20 cellular contexts compared by ENCODE assay signal in the genomic region with DNA sequence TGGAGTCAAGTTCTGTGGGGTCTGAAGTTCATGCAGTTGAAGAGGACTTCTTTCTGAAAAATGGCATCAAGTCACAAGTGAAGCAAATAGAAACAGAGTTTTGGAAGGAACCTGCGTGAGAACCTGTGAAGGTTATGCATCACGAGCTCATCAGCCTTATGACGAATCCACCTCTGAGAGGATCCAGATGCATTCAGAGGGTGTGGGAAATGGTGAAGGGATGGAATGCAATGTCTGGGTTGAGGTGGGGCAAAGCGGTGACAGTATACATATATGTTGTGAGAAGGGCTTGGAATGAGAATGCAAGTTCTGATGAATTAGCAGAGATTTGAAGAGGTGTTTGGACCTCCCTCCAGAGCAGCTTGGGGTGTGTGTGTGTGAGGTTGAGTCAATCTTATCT.
DNase-seq lines count a peak whose midpoint lies in the region; ATAC-seq, FAIRE-seq and TF ChIP-seq lines count a peak whose summit lies in the region.
"Had no signal": no experiment of that assay in that cellular context is flagged by ENCODE, and none has a peak within 500 bp of the region (broad histone marks: within the 10 kb centered on the region; RNA-seq: fewer than 3 reads in every experiment).

No MANE protein-coding gene starts in this region.

- no peak overlapping the region for H3K27ac ChIP-seq in breast epithelium
- H3K27ac ChIP-seq in astrocyte (ENCODE audit: low read depth, low read length) = no peak overlapping the region
- H3K27ac ChIP-seq in foreskin keratinocyte = peak overlapping the region; percentile 69
- no peak overlapping the region for H3K27ac ChIP-seq in aorta (ENCODE audit: low read depth in 1 of 2, low read length in 2 of 2)
- H3K27ac ChIP-seq: 22Rv1, BLaER1, KMS-11 had no signal

- no peaks in the 10 kb centered on the region for H4K20me1 ChIP-seq in astrocyte (ENCODE audit: insufficient read depth, low read length)
- H4K20me1 ChIP-seq: BLaER1 had no signal

- POLR2A ChIA-PET in MCF 10A (lab: Yijun Ruan, JAX) = interaction anchor here (0.6 to 1.7 kb wide), 3 partner anchors 10 to 668 kb away, joined by 3 to 7 read pairs (median 3); no protein-coding TSS in a partner anchor

- no peaks in the 10 kb centered on the region for H3K79me2 ChIP-seq in astrocyte (ENCODE audit: insufficient read depth, low read length)

- no peak overlapping the region for H3K9ac ChIP-seq in astrocyte (ENCODE audit: low read length)
- H3K9ac ChIP-seq: BLaER1, KMS-11 had no signal

- CTCF ChIA-PET in MCF 10A (lab: Yijun Ruan, JAX) = interaction anchor here (0.6 to 0.7 kb wide), 3 partner anchors 10 to 639 kb away, joined by 3 to 4 read pairs (median 4); no protein-coding TSS in a partner anchor

- ATAC-seq in foreskin keratinocyte = peak; percentile 100
- ATAC-seq in GM18907 (IDR thresholded peaks at IDR 0.05; ENCODE audit: unreplicated experiment) = no peak
- ATAC-seq in aorta (ENCODE audit: low FRiP score) = no peak
- ATAC-seq: Panc1 had no signal

- no peak overlapping the region for H2AFZ ChIP-seq in astrocyte (ENCODE audit: low read depth, low read length)

- FAIRE-seq in astrocyte (lab: Jason Lieb, UNC) = no peak

- 97% methylated on average over 4 of the region's 4 CpGs for WGBS in aorta, 2 donors

- H3K4me1 ChIP-seq in breast epithelium = no peaks in the 10 kb centered on the region
- no peaks in the 10 kb centered on the region for H3K4me1 ChIP-seq in astrocyte (ENCODE audit: insufficient read depth, low read length)
- peaks cover 6% of the 10 kb centered on the region for H3K4me1 ChIP-seq in foreskin keratinocyte
- no peaks in the 10 kb centered on the region for H3K4me1 ChIP-seq in aorta (ENCODE audit: control insufficient read depth in 1 of 2, insufficient read depth in 2 of 2, low read length in 2 of 2)

- no peak overlapping the region for H3K4me2 ChIP-seq in astrocyte (ENCODE audit: low read length)
- H3K4me2 ChIP-seq: BLaER1, KMS-11 had no signal

- H3K4me3 Mint-ChIP-seq in MCF 10A (ENCODE audit: unreplicated experiment) (no peak overlapping the region), astrocyte (ENCODE audit: unreplicated experiment) (no peak overlapping the region), endothelial cell (ENCODE audit: unreplicated experiment) (no peak overlapping the region)
- H3K4me3 Mint-ChIP-seq: CD4-positive, alpha-beta T cell had no signal

- H3K9me3 ChIP-seq in breast epithelium (no peaks in the 10 kb centered on the region), astrocyte (ENCODE audit: insufficient read depth, low read depth, low read length) (no peaks in the 10 kb centered on the region), aorta (ENCODE audit: control insufficient read depth, low read length) (no peaks in the 10 kb centered on the region)

- H3K27ac Mint-ChIP-seq in MCF 10A (ENCODE audit: low read depth, unreplicated experiment) (no peak overlapping the region), astrocyte (ENCODE audit: unreplicated experiment) (no peak overlapping the region), endothelial cell (ENCODE audit: unreplicated experiment) (no peak overlapping the region)
- H3K27ac Mint-ChIP-seq: CD4-positive, alpha-beta T cell had no signal

- no peak for TF ChIP-seq POLR2A in breast epithelium (IDR thresholded peaks at IDR 0.05)

- H3K27me3 Mint-ChIP-seq in MCF 10A (ENCODE audit: insufficient read depth, unreplicated experiment) (no peaks in the 10 kb centered on the region), astrocyte (ENCODE audit: low read depth, unreplicated experiment) (no peaks in the 10 kb centered on the region), endothelial cell (ENCODE audit: unreplicated experiment) (no peaks in the 10 kb centered on the region)
- H3K27me3 Mint-ChIP-seq: CD4-positive, alpha-beta T cell had no signal

- no TSS peak for BruUV-seq in MCF 10A (replicated peaks; lab: Mats Ljungman, UMichigan)

- no peaks in the 10 kb centered on the region for H3K36me3 ChIP-seq in breast epithelium
- no peaks in the 10 kb centered on the region for H3K36me3 ChIP-seq in astrocyte (ENCODE audit: insufficient read depth, low read length)
- H3K36me3 ChIP-seq in aorta (ENCODE audit: control insufficient read depth in 1 of 2, insufficient read depth in 2 of 2, low read length in 1 of 2) = no peaks in the 10 kb centered on the region
- H3K36me3 ChIP-seq: BLaER1 had no signal

- H3K4me1 Mint-ChIP-seq in MCF 10A (ENCODE audit: insufficient read depth, unreplicated experiment) = peaks cover 19% of the 10 kb centered on the region
- peaks cover under 1% of the 10 kb centered on the region for H3K4me1 Mint-ChIP-seq in astrocyte (ENCODE audit: low read depth, unreplicated experiment)
- peaks cover 7% of the 10 kb centered on the region for H3K4me1 Mint-ChIP-seq in endothelial cell (ENCODE audit: unreplicated experiment)

- H3K36me3 Mint-ChIP-seq in MCF 10A (ENCODE audit: insufficient read depth, unreplicated experiment) (no peaks in the 10 kb centered on the region), astrocyte (ENCODE audit: low read depth, unreplicated experiment) (no peaks in the 10 kb centered on the region), endothelial cell (ENCODE audit: low read depth, unreplicated experiment) (no peaks in the 10 kb centered on the region)

- no peaks in the 10 kb centered on the region for H3K27me3 ChIP-seq in breast epithelium
- H3K27me3 ChIP-seq in astrocyte (ENCODE audit: insufficient read depth, low read length) = no peaks in the 10 kb centered on the region
- no peaks in the 10 kb centered on the region for H3K27me3 ChIP-seq in foreskin keratinocyte
- H3K27me3 ChIP-seq in aorta (ENCODE audit: control insufficient read depth in 1 of 2, insufficient read depth in 2 of 2, low read length in 1 of 2) = no peaks in the 10 kb centered on the region
- H3K27me3 ChIP-seq: BLaER1 had no signal

- intact Hi-C loops in MCF 10A (cut with micrococcal nuclease) = no loop called here
- intact Hi-C loops in breast epithelium (cut with DNase I; ENCODE audit: low total_unique reads) = no loop called here
- intact Hi-C loops in aorta (cut with DNase I) = no loop called here

- no peak overlapping the region for H3K4me3 ChIP-seq in breast epithelium
- no peak overlapping the region for H3K4me3 ChIP-seq in astrocyte (ENCODE audit: insufficient read depth, low read depth, low read length)
- H3K4me3 ChIP-seq in aorta (ENCODE audit: low read length in 2 of 2) = no peak overlapping the region
- H3K4me3 ChIP-seq: BLaER1 had no signal

- TF ChIP-seq CTCF in MCF 10A (IDR thresholded peaks at IDR 0.05; ENCODE audit: unreplicated experiment) (no peak), breast epithelium (IDR thresholded peaks at IDR 0.05) (no peak), astrocyte (IDR thresholded peaks at IDR 0.05; ENCODE audit: insufficient read depth, low read depth, low read length) (no peak), foreskin keratinocyte (conservative IDR thresholded peaks at IDR 0.05) (no peak), endothelial cell (IDR thresholded peaks at IDR 0.05; ENCODE audit: unreplicated experiment) (no peak)

- peak; percentile 36 for DNase-seq in MCF 10A (ENCODE audit: unreplicated experiment)
- DNase-seq in breast epithelium (ENCODE audit: low spot score in 2 of 2) = no peak
- DNase-seq in astrocyte (ENCODE audit: low read depth) = peak; percentile 39
- peak; percentile 82 to 95 for DNase-seq in foreskin keratinocyte
- DNase-seq in aorta = no peak
- no peak for DNase-seq in activated gamma-delta T cell (lab: John Stamatoyannopoulos, UW)
- DNase-seq in endothelial cell (ENCODE audit: low spot score) = no peak
- DNase-seq: ACHN; CD4-positive, alpha-beta T cell; COR-L47; DMS79; NCI-H1694 treated with DMSO at 0.1 percent for 48 hours; NCI-H2081 treated with DMSO at 0.1 percent for 48 hours; NCI-H2171 treated with DMSO at 0.1 percent for 48 hours; NCI-H524 treated with DMSO at 0.1 percent for 48 hours had no signal

- H3K9me3 Mint-ChIP-seq in MCF 10A (ENCODE audit: unreplicated experiment) (no peaks in the 10 kb centered on the region), astrocyte (ENCODE audit: unreplicated experiment) (no peaks in the 10 kb centered on the region), endothelial cell (ENCODE audit: unreplicated experiment) (no peaks in the 10 kb centered on the region)
- H3K9me3 Mint-ChIP-seq: CD4-positive, alpha-beta T cell had no signal

Comparison
In these comparisons a context has a peak if more than half of its experiments do, and no peak if none do; other contexts are left out.
1. DNase-seq: peak in MCF 10A (single experiment), astrocyte (single experiment) and foreskin keratinocyte (2 of 2); none in breast epithelium (0 of 2), aorta (0 of 2), activated gamma-delta T cell (single experiment) and endothelial cell (single experiment).